14 cellular contexts compared by ENCODE assay signal in genomic region chr12:16531623-16532022, GRCh38.
DNase-seq lines count a peak whose midpoint lies in the region; ATAC-seq, FAIRE-seq and TF ChIP-seq lines count a peak whose summit lies in the region.
"Had no signal": no experiment of that assay in that cellular context is flagged by ENCODE, and none has a peak within 500 bp of the region (broad histone marks: within the 10 kb centered on the region; RNA-seq: fewer than 3 reads in every experiment).

No MANE protein-coding gene starts in this region.

- H3K36me3 Mint-ChIP-seq in endodermal cell (ENCODE audit: low read depth): no peaks in the 10 kb centered on the region

- FAIRE-seq in GM12891 (lab: Jason Lieb, UNC): no peak

- no peak overlapping the region for H3K4me3 ChIP-seq in GM12865 (ENCODE audit: low read depth, low read length)
- no peak overlapping the region for H3K4me3 ChIP-seq in endodermal cell (ENCODE audit: low read length)
- no peak overlapping the region for H3K4me3 ChIP-seq in upper lobe of left lung
- H3K4me3 ChIP-seq: BLaER1, esophagus squamous epithelium, PC-9 had no signal

- no peak for ATAC-seq in HG03439 (IDR thresholded peaks at IDR 0.05; ENCODE audit: unreplicated experiment)
- ATAC-seq in upper lobe of left lung (ENCODE audit: low FRiP score in 2 of 2): no peak

- TF ChIP-seq CTCF in GM12865 (IDR thresholded peaks at IDR 0.05; ENCODE audit: insufficient read depth, low read depth, low read length, missing control alignments) (no peak), endodermal cell (conservative IDR thresholded peaks at IDR 0.05) (no peak), upper lobe of left lung (IDR thresholded peaks at IDR 0.05) (no peak)

- H3K9me3 ChIP-seq in endodermal cell (ENCODE audit: control insufficient read depth, low read length): no peaks in the 10 kb centered on the region
- H3K9me3 ChIP-seq in upper lobe of left lung: no peaks in the 10 kb centered on the region
- H3K9me3 ChIP-seq: BLaER1, esophagus squamous epithelium had no signal

- H3K36me3 ChIP-seq in endodermal cell (ENCODE audit: control insufficient read depth, insufficient read depth, low read length): no peaks in the 10 kb centered on the region
- H3K36me3 ChIP-seq in upper lobe of left lung: no peaks in the 10 kb centered on the region
- H3K36me3 ChIP-seq: BLaER1, esophagus squamous epithelium had no signal

- H3K27ac ChIP-seq in endodermal cell (ENCODE audit: low read depth, low read length): no peak overlapping the region
- H3K27ac ChIP-seq in upper lobe of left lung: no peak overlapping the region
- H3K27ac ChIP-seq: BLaER1, esophagus squamous epithelium, PC-9 had no signal

- peaks cover 5% of the 10 kb centered on the region for H3K4me1 Mint-ChIP-seq in endodermal cell

- peak; percentile 54 for DNase-seq in GM12865 (ENCODE audit: low read depth)
- DNase-seq in NCI-H1105 treated with DMSO at 0.1 percent for 48 hours (lab: John Stamatoyannopoulos, UW): peak; percentile 98
- DNase-seq in NCI-H526 (lab: John Stamatoyannopoulos, UW): peak; percentile 91 to 94
- DNase-seq in left kidney (ENCODE audit: low read depth, low spot score): peak; percentile 8
- DNase-seq in GM12891 (ENCODE audit: insufficient read length, low spot score): no peak
- DNase-seq in endodermal cell: no peak
- DNase-seq in upper lobe of left lung: no peak
- DNase-seq: activated T-cell treated with anti-CD3 and anti-CD28 coated beads, Interleukin-2, amount 50 U/mL, for 24 hours; esophagus squamous epithelium; nephron progenitor cell; PC-9; stimulated activated naive CD4-positive, alpha-beta T cell treated with Interleukin-2 at 50 U/mL for 16 hours had no signal

- H3K4me1 ChIP-seq in endodermal cell (ENCODE audit: control insufficient read depth, insufficient read depth, low read length) (no peaks in the 10 kb centered on the region), upper lobe of left lung (no peaks in the 10 kb centered on the region)
- H3K4me1 ChIP-seq: BLaER1, esophagus squamous epithelium had no signal

- no peaks in the 10 kb centered on the region for H3K27me3 Mint-ChIP-seq in endodermal cell (ENCODE audit: insufficient read depth)
- H3K27me3 Mint-ChIP-seq: activated T-cell treated with anti-CD3 and anti-CD28 coated beads, Interleukin-2, amount 50 U/mL, for 24 hours had no signal

- H3K9me3 Mint-ChIP-seq in endodermal cell: peaks cover 5% of the 10 kb centered on the region

- H3K27ac Mint-ChIP-seq in endodermal cell: no peak overlapping the region
- H3K27ac Mint-ChIP-seq: activated T-cell treated with anti-CD3 and anti-CD28 coated beads, Interleukin-2, amount 50 U/mL, for 24 hours; nephron progenitor cell had no signal

- H3K4me3 Mint-ChIP-seq in endodermal cell: no peak overlapping the region
- H3K4me3 Mint-ChIP-seq: activated T-cell treated with anti-CD3 and anti-CD28 coated beads, Interleukin-2, amount 50 U/mL, for 24 hours; nephron progenitor cell had no signal

- 94 to 95% methylated on average over 3 of the region's 3 CpGs for whole genome bisulfite sequencing in endodermal cell (ENCODE audit: insufficient coverage in 1 of 2, insufficient read length in 1 of 2), 2 experiments
- WGBS in upper lobe of left lung, 2 donors: 69 to 84% methylated on average over 3 of the region's 3 CpGs

- TF ChIP-seq POLR2A in GM12891 (IDR thresholded peaks at IDR 0.05; ENCODE audit: low read depth, low read length): no peak
- TF ChIP-seq POLR2A in upper lobe of left lung (IDR thresholded peaks at IDR 0.05): no peak

- no peak for TF ChIP-seq EP300 in upper lobe of left lung (IDR thresholded peaks at IDR 0.05)

- H3K9ac ChIP-seq in endodermal cell (ENCODE audit: extremely low read depth, low read length, poor library complexity, severe bottlenecking): no peak overlapping the region
- H3K9ac ChIP-seq: BLaER1 had no signal

- peaks cover 8% of the 10 kb centered on the region for H3K27me3 ChIP-seq in endodermal cell (ENCODE audit: control insufficient read depth, insufficient read depth, low read length, poor library complexity, severe bottlenecking)
- H3K27me3 ChIP-seq in upper lobe of left lung: no peaks in the 10 kb centered on the region
- H3K27me3 ChIP-seq: BLaER1, esophagus squamous epithelium had no signal

TF ChIP-seq in GM12891, 5 proteins besides CTCF, POLR2A, EP300 and RAD21:
- no peak for TF ChIP-seq TAF1 (IDR thresholded peaks at IDR 0.05; ENCODE audit: low read depth, low read length)
- no peak for TF ChIP-seq SPI1 (IDR thresholded peaks at IDR 0.05; ENCODE audit: low read depth, low read length)
- no peak for TF ChIP-seq PAX5 (IDR thresholded peaks at IDR 0.05; ENCODE audit: insufficient read depth, low read length, severe bottlenecking)
- TF ChIP-seq POU2F2 (IDR thresholded peaks at IDR 0.05; ENCODE audit: low read depth, low read length): no peak
- no peak for TF ChIP-seq POLR2AphosphoS5 (IDR thresholded peaks at IDR 0.05; ENCODE audit: low read depth, low read length)

Comparison
In these comparisons a context has a peak if more than half of its experiments do, and no peak if none do; other contexts are left out.
1. DNase-seq: peak in GM12865 (single experiment), NCI-H1105 treated with DMSO at 0.1 percent for 48 hours (single experiment), NCI-H526 (2 of 2) and left kidney (single experiment); none in GM12891 (single experiment), endodermal cell (single experiment) and upper lobe of left lung (0 of 2).